22 cellular contexts compared by ENCODE assay signal in the genomic region with DNA sequence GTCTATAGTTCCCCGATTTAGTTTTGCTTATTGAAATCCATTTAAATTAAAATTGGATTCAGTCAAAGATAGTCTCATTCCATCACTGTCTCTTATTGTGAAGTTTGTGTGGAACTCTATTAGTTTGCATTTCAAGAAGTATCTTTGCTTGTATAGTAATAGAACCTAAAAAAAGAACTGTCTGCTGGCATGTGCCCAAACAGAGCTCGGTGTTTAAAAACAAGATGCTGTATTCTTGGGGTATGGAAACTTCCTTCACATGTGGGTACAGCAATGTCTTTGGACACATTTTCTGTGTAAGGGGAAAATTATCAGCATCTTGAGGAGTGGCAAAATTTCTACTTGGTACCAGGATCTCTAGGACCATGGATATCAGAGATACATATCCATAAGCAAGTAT.
"Had no signal": no experiment of that assay in that cellular context is flagged by ENCODE, and none has a peak within 500 bp of the region (broad histone marks: within the 10 kb centered on the region; RNA-seq: fewer than 3 reads in every experiment).

No MANE protein-coding gene starts in this region.

- ATAC-seq: effector memory CD8-positive, alpha-beta T cell; naive thymus-derived CD8-positive, alpha-beta T cell; right lobe of liver; stimulated activated naive B cell treated with anti-CD40 and anti-IgM and Interleukin-4, amounts not matched to agents 10 μg/mL and 1 μg/mL and 100 μg/mL, for 72 hours had no signal

- DNase-seq: colonic mucosa; effector memory CD8-positive, alpha-beta T cell; erythroblast; esophagus squamous epithelium; foreskin melanocyte; glutamatergic neuron; heart right ventricle; hippocampal formation; islet precursor cell; mesenchymal stem cell; naive thymus-derived CD8-positive, alpha-beta T cell; nephron progenitor cell; retina; right lobe of liver; small intestine; stimulated activated CD4-positive, alpha-beta T cell treated with anti-CD3 and anti-CD28 coated beads, Interleukin-15, amount 100 ng/mL, for 24 hours; stimulated activated CD4-positive, alpha-beta T cell treated with anti-CD3 and anti-CD28 coated beads, Interleukin-2, amount 100 ng/mL, for 48 hours; stimulated activated naive B cell treated with anti-CD40 and anti-IgM and Interleukin-4, amounts not matched to agents 10 μg/mL and 1 μg/mL and 100 μg/mL, for 72 hours; testis; tibial artery; upper lobe of left lung; uterus had no signal
